13 cellular contexts compared by ENCODE assay signal in the genomic region with DNA sequence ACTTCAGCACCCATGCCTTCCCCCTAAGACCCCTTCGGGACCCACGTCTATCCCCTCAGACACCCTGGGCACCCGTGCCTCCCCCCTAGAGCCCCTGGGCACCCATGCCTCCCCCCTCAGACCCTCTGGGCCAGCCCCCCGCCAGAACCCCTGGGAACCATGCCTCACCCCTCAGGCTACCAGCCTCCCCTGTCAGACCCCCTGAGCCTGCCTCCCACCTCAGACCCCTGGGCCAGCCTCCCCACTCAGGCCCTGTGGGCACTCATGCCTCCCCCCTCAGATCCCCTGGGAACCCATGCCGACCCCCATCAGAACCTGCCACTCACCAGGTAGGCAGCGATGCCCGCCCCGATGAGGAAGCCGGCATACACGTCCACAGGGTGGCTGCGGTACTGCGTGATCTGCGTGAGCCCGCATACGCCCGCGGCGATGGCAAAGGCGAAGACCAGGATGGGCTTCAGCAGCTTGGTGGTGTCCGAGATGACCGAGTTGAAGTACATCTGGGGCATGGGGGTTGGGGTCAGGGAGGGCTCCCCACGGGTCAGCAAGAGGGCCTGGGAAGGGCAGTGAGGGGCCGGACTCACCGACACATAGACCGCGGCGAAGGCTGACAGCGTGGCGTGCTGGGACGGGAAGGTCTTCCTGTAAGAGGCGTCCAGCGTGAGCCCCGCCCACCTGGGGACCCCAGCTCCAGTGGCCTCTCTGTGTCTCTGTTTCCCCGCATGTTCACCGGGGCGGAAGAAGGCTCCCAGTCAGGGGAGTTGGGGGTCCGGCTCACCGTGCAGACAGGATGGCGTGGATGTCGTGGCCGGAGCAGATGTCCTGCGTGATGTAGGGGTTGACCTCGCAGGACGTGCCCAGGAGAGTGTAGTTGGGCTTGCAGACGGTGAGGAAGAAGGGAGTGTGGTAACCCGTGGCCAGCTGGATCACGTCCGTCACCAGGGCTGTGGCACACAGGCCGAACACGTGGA. TPM values are rescaled to one million over a fixed set of nuclear protein-coding genes. Genes with fewer than 3 reads are reported as not detected.
DNase-seq lines count a peak whose midpoint lies in the region; ATAC-seq and TF ChIP-seq lines count a peak whose summit lies in the region.
"Had no signal": no experiment of that assay in that cellular context is flagged by ENCODE, and none has a peak within 500 bp of the region (broad histone marks: within the 10 kb centered on the region; RNA-seq: fewer than 3 reads in every experiment).

No MANE protein-coding gene starts in this region.

- TF ChIP-seq CTCF in RWPE2 (IDR thresholded peaks at IDR 0.05; ENCODE audit: poor library complexity, severe bottlenecking) = no peak

- peak; percentile 8; the same call in 2 of the 3 replicates for ATAC-seq in RWPE2 (ENCODE audit: low read depth)
- ATAC-seq in stimulated activated naive CD8-positive, alpha-beta T cell treated with anti-CD3 and anti-CD28 coated beads, Interleukin-15, amount 100 ng/mL, for 72 hours = peak; percentile 31

- no peaks in the 10 kb centered on the region for H3K27me3 ChIP-seq in RWPE2 (ENCODE audit: insufficient read depth, poor library complexity, severe bottlenecking)

- DNase-seq in activated naive CD4-positive, alpha-beta T cell treated with Interleukin-2 at 50 U/mL for 16 hours = no peak
- DNase-seq in RWPE2 (ENCODE audit: low spot score) (no peak), islet precursor cell (peak; percentile 60), posterior vena cava (ENCODE audit: low spot score) (no peak), GOT3 (lab: John Stamatoyannopoulos, UW) (no peak), NCI-H748 treated with DMSO at 0.1 percent for 48 hours (lab: John Stamatoyannopoulos, UW) (no peak)
- DNase-seq in stimulated activated naive CD8-positive, alpha-beta T cell treated with anti-CD3 and anti-CD28 coated beads, Interleukin-15, amount 100 ng/mL, for 72 hours = no peak
- DNase-seq: NCI-H1092, NCI-H446 treated with DMSO at 0.1 percent for 48 hours, SHP77 treated with DMSO at 0.1 percent for 48 hours, small intestine had no signal

- H3K27me3 Mint-ChIP-seq in activated naive CD4-positive, alpha-beta T cell treated with anti-CD3 and anti-CD28 coated beads, Interleukin-2, amount 50 U/mL, for 24 hours = no peaks in the 10 kb centered on the region
- no peaks in the 10 kb centered on the region for H3K27me3 Mint-ChIP-seq in stimulated activated naive CD8-positive, alpha-beta T cell treated with anti-CD3 and anti-CD28 coated beads, Interleukin-15, amount 100 ng/mL, for 72 hours

- H3K4me1 ChIP-seq in RWPE2 (ENCODE audit: insufficient read depth, poor library complexity, severe bottlenecking) = no peaks in the 10 kb centered on the region

- peaks cover 8% of the 10 kb centered on the region for H3K36me3 Mint-ChIP-seq in activated naive CD4-positive, alpha-beta T cell treated with anti-CD3 and anti-CD28 coated beads, Interleukin-2, amount 50 U/mL, for 24 hours

- H3K4me3 Mint-ChIP-seq in activated naive CD4-positive, alpha-beta T cell treated with anti-CD3 and anti-CD28 coated beads, Interleukin-2, amount 50 U/mL, for 24 hours = no peak overlapping the region
- H3K4me3 Mint-ChIP-seq in stimulated activated naive CD8-positive, alpha-beta T cell treated with anti-CD3 and anti-CD28 coated beads, Interleukin-15, amount 100 ng/mL, for 72 hours = peak overlapping the region in 1 of 2 donors; percentile 59

- no peaks in the 10 kb centered on the region for H3K4me1 Mint-ChIP-seq in activated naive CD4-positive, alpha-beta T cell treated with anti-CD3 and anti-CD28 coated beads, Interleukin-2, amount 50 U/mL, for 24 hours
- peaks cover 6% of the 10 kb centered on the region for H3K4me1 Mint-ChIP-seq in stimulated activated naive CD8-positive, alpha-beta T cell treated with anti-CD3 and anti-CD28 coated beads, Interleukin-15, amount 100 ng/mL, for 72 hours

- H3K9me3 ChIP-seq in RWPE2 (ENCODE audit: severe bottlenecking) = no peaks in the 10 kb centered on the region

- H3K4me3 ChIP-seq in RWPE2 (ENCODE audit: severe bottlenecking) = no peak overlapping the region

- peaks cover 27% of the 10 kb centered on the region for H3K36me3 ChIP-seq in RWPE2 (ENCODE audit: low read depth)

- no peaks in the 10 kb centered on the region for H3K9me3 Mint-ChIP-seq in activated naive CD4-positive, alpha-beta T cell treated with anti-CD3 and anti-CD28 coated beads, Interleukin-2, amount 50 U/mL, for 24 hours
- peaks cover 9 to 22% of the 10 kb centered on the region in 2 donors for H3K9me3 Mint-ChIP-seq in stimulated activated naive CD8-positive, alpha-beta T cell treated with anti-CD3 and anti-CD28 coated beads, Interleukin-15, amount 100 ng/mL, for 72 hours

- intact Hi-C loops in posterior vena cava (cut with DNase I) = no loop called here

- H3K27ac ChIP-seq in RWPE2 (ENCODE audit: poor library complexity, severe bottlenecking) = no peak overlapping the region

- peak overlapping the region; percentile 90 for H3K27ac Mint-ChIP-seq in activated naive CD4-positive, alpha-beta T cell treated with anti-CD3 and anti-CD28 coated beads, Interleukin-2, amount 50 U/mL, for 24 hours
- peak overlapping the region in 1 of 2 donors; percentile 96 for H3K27ac Mint-ChIP-seq in stimulated activated naive CD8-positive, alpha-beta T cell treated with anti-CD3 and anti-CD28 coated beads, Interleukin-15, amount 100 ng/mL, for 72 hours
- H3K27ac Mint-ChIP-seq: activated T-helper 2 cell treated with anti-CD3 and anti-CD28 coated beads, Interferon-gamma antibody, Interleukin-2, Interleukin-4, amounts not matched to agents 10 μg/mL and 5 μg/mL and 100 μg/mL, durations not matched to agents 14 hours and 24 hours and 36 hours had no signal

RNA-seq across cellular contexts. Expression of a gene that starts 7.4 kb away (rescaled TPM):
- total RNA-seq in posterior vena cava = not detected
- total RNA-seq: activated T-helper 2 cell treated with anti-CD3 and anti-CD28 coated beads, Interferon-gamma antibody, Interleukin-2, Interleukin-4, amounts not matched to agents 10 μg/mL and 5 μg/mL and 100 μg/mL, durations not matched to agents 14 hours and 24 hours and 36 hours had no signal

RNA-seq across cellular contexts. Expression of a gene that starts 13.2 kb away (rescaled TPM):
- under 1 TPM in 1 of 2 donors, not detected in 1; 0.29 TPM for total RNA-seq in posterior vena cava
- total RNA-seq: activated T-helper 2 cell treated with anti-CD3 and anti-CD28 coated beads, Interferon-gamma antibody, Interleukin-2, Interleukin-4, amounts not matched to agents 10 μg/mL and 5 μg/mL and 100 μg/mL, durations not matched to agents 14 hours and 24 hours and 36 hours had no signal

RNA-seq across cellular contexts. Expression of a gene that starts 17.1 kb away (rescaled TPM):
- 100 to 1,000 TPM; 151 to 168 TPM for total RNA-seq in posterior vena cava

RNA-seq across cellular contexts. Expression of a gene that starts 26.4 kb away (rescaled TPM):
- under 1 TPM in 1 of 2 donors, not detected in 1; 0.38 TPM for total RNA-seq in posterior vena cava
- total RNA-seq: activated T-helper 2 cell treated with anti-CD3 and anti-CD28 coated beads, Interferon-gamma antibody, Interleukin-2, Interleukin-4, amounts not matched to agents 10 μg/mL and 5 μg/mL and 100 μg/mL, durations not matched to agents 14 hours and 24 hours and 36 hours had no signal

RNA-seq across cellular contexts. Expression of a gene that starts 37.7 kb away (rescaled TPM):
- total RNA-seq in posterior vena cava = 1 to 10 TPM in 1 of 2 donors, under 1 TPM in 1; 0.33 to 2.2 TPM
- total RNA-seq: activated T-helper 2 cell treated with anti-CD3 and anti-CD28 coated beads, Interferon-gamma antibody, Interleukin-2, Interleukin-4, amounts not matched to agents 10 μg/mL and 5 μg/mL and 100 μg/mL, durations not matched to agents 14 hours and 24 hours and 36 hours had no signal
